Comparison of ENCODE assay signal across 8 cellular contexts in the genomic region with DNA sequence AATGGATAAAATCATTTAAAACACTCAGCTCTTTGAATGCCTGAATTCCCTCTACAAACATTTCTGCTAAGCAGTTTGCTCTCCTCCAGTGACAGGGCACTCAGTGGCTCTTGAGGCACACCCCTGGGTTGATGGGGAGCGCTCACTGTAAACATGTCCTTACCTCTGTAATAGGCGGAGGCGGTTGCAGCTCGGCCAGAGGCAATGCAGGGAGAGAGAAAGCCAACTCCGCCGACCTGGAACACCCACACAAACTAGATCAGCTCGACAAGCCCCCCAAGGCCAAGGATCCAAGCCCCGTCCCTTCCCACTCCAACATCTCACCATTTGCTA. TPM values are rescaled to one million over a fixed set of nuclear protein-coding genes. Genes with fewer than 3 reads are reported as not detected.
DNase-seq lines count a peak whose midpoint lies in the region; ATAC-seq and TF ChIP-seq lines count a peak whose summit lies in the region.

No MANE protein-coding gene starts in this region.

- no peaks in the 10 kb centered on the region for H3K9me3 Mint-ChIP-seq in neural progenitor cell

- no peaks in the 10 kb centered on the region for H3K9me3 ChIP-seq in RWPE2 (ENCODE audit: severe bottlenecking)
- no peaks in the 10 kb centered on the region for H3K9me3 ChIP-seq in esophagus (ENCODE audit: control insufficient read depth in 2 of 2, insufficient read depth in 1 of 2, low read depth in 1 of 2, low read length in 1 of 2)
- H3K9me3 ChIP-seq in neural progenitor cell (ENCODE audit: low read depth): no peaks in the 10 kb centered on the region

- H2AFZ ChIP-seq in neural progenitor cell (replicated peaks): peak overlapping the region; percentile 72

- H3K4me1 Mint-ChIP-seq in neural progenitor cell: peaks cover 19% of the 10 kb centered on the region

- H3K4me2 ChIP-seq in neural progenitor cell: peak overlapping the region; percentile 87

- H3K4me3 Mint-ChIP-seq in neural progenitor cell: peak overlapping the region; percentile 100

- DNase-seq in NCI-H748 (lab: John Stamatoyannopoulos, UW; ENCODE audit: unreplicated experiment) (peak; percentile 53), NCI-H748 treated with DMSO at 0.1 percent for 48 hours (lab: John Stamatoyannopoulos, UW) (no peak), HFF-Myc (ENCODE audit: extremely low read depth, low read depth) (no peak), RWPE2 (ENCODE audit: low spot score) (no peak), neural progenitor cell (ENCODE audit: low spot score) (peak; percentile 43), GF-D8 (lab: John Stamatoyannopoulos, UW) (no peak)

- 0% methylated on average over 8 of the region's 8 CpGs for WGBS in esophagus, 2 donors

- no peak for TF ChIP-seq CTCF in HFF-Myc (IDR thresholded peaks at IDR 0.05; ENCODE audit: low read depth, low read length, missing control alignments)
- TF ChIP-seq CTCF in RWPE2 (IDR thresholded peaks at IDR 0.05; ENCODE audit: poor library complexity, severe bottlenecking): no peak
- no peak for TF ChIP-seq CTCF in neural progenitor cell (IDR thresholded peaks at IDR 0.05)

- peaks cover 4% of the 10 kb centered on the region for H3F3A ChIP-seq in neural progenitor cell (ENCODE audit: low read depth)

- H3K4me3 ChIP-seq in HFF-Myc (replicated peaks; ENCODE audit: low read depth, low read length) (peak overlapping the region; percentile 100), RWPE2 (ENCODE audit: severe bottlenecking) (peak overlapping the region; percentile 86), esophagus (ENCODE audit: low read depth in 1 of 2, low read length in 2 of 2) (peak overlapping the region; percentile 86 to 99), neural progenitor cell (peak overlapping the region; percentile 95)

- H3K4me1 ChIP-seq in RWPE2 (ENCODE audit: insufficient read depth, poor library complexity, severe bottlenecking) (peaks cover 12% of the 10 kb centered on the region), esophagus (ENCODE audit: control insufficient read depth in 2 of 2, insufficient read depth in 2 of 2, low read length in 1 of 2) (no peaks in the 10 kb centered on the region), neural progenitor cell (peaks cover 6% of the 10 kb centered on the region)

- ATAC-seq in RWPE2 (ENCODE audit: low read depth) (peak; percentile 13), GM18861 (IDR thresholded peaks at IDR 0.05; ENCODE audit: unreplicated experiment) (no peak)

- H3K79me2 ChIP-seq in neural progenitor cell (ENCODE audit: low read depth): peaks cover 54% of the 10 kb centered on the region

- H3K27ac ChIP-seq in RWPE2 (ENCODE audit: poor library complexity, severe bottlenecking) (no peak overlapping the region), esophagus (ENCODE audit: low read depth in 2 of 2, low read length in 1 of 2) (peak overlapping the region; percentile 54 to 93), neural progenitor cell (peak overlapping the region; percentile 69)

- H3K27me3 Mint-ChIP-seq in neural progenitor cell (ENCODE audit: insufficient read depth, low read depth): peaks cover 2% of the 10 kb centered on the region

- peak overlapping the region; percentile 91 for H3K27ac Mint-ChIP-seq in neural progenitor cell

- H3K27me3 ChIP-seq in RWPE2 (ENCODE audit: insufficient read depth, poor library complexity, severe bottlenecking): no peaks in the 10 kb centered on the region
- no peaks in the 10 kb centered on the region for H3K27me3 ChIP-seq in esophagus (ENCODE audit: control insufficient read depth in 1 of 2, insufficient read depth in 2 of 2, low read length in 2 of 2)
- H3K27me3 ChIP-seq in neural progenitor cell: no peaks in the 10 kb centered on the region

- peaks cover 6% of the 10 kb centered on the region for H3K36me3 Mint-ChIP-seq in neural progenitor cell

- H3K36me3 ChIP-seq in RWPE2 (ENCODE audit: low read depth): peaks cover 44% of the 10 kb centered on the region
- H3K36me3 ChIP-seq in esophagus (ENCODE audit: control insufficient read depth in 2 of 2, insufficient read depth in 2 of 2, low read length in 1 of 2): peaks cover 0 to 6% of the 10 kb centered on the region in 2 donors
- no peaks in the 10 kb centered on the region for H3K36me3 ChIP-seq in neural progenitor cell

- H4K20me1 ChIP-seq in neural progenitor cell (ENCODE audit: low read depth): peaks cover 1% of the 10 kb centered on the region

- peak overlapping the region; percentile 97 for H3K9ac ChIP-seq in neural progenitor cell

RNA-seq across cellular contexts. Expression of gene CDC23, which starts 0.3 kb away (rescaled TPM):
- polyA plus RNA-seq in esophagus: 10 to 100 TPM in 1 of 2 donors, 1 to 10 TPM in 1; 9.0 to 14.4 TPM
- 62.8 and 83.3 TPM in 2 replicates for total RNA-seq in neural progenitor cell (ENCODE audit: low replicate concordance)

RNA-seq across cellular contexts. Expression of gene KIF20A, which starts 33.9 kb away (rescaled TPM):
- 1 to 10 TPM; 8.8 to 9.9 TPM for polyA plus RNA-seq in esophagus
- total RNA-seq in neural progenitor cell (ENCODE audit: low replicate concordance): 128 and 158 TPM in 2 replicates

RNA-seq across cellular contexts. Expression of gene BRD8, which starts 34.4 kb away (rescaled TPM):
- 10 to 100 TPM; 25.0 to 34.7 TPM for polyA plus RNA-seq in esophagus
- total RNA-seq in neural progenitor cell (ENCODE audit: low replicate concordance): 113 and 150 TPM in 2 replicates

Comparison
In these comparisons a context has a peak if more than half of its experiments do, and no peak if none do; other contexts are left out.
1. DNase-seq: peak in NCI-H748 (single experiment) and neural progenitor cell (single experiment); none in NCI-H748 treated with DMSO at 0.1 percent for 48 hours (single experiment), HFF-Myc (single experiment), RWPE2 (single experiment) and GF-D8 (single experiment).
2. Peak in every context shown above with its lines, with median percentiles within 50 percentile points of each other: H3K4me3 ChIP-seq.